1 cellular context compared by ENCODE assay signal in the genomic region with DNA sequence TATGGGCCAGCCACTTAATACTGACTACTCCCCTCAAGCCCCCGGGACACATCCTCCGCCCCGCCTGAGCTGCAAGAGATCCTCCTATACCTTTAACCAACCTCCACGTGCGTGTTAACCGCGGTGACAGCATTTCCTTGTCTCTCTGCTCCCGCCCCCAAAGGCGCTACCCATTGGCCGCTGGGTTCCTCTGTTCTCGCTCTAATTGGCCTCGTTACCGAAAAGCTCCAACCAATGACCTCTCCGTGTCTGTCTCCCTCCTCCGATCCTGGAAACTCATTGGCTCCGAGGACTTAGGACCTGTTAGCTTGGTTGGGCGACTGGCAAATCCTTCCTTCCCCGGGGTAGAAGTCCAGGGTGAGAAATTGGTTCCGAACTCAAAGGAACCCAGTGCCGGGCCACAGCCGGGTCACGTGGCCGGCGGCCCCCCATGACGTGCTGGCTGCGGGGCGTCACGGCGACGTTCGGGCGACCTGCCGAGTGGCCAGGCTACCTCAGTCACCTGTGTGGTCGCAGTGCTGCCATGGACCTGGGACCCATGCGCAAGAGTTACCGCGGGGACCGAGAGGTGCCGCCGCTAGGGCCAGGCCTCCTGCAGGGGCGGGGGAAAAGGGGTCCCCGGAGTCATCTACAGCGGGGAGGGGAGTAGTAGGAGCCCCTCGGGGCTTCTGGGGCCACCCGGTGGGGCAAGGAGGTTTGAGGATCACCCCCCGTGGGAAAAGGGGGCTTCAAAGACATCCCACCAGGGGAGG.
TF ChIP-seq lines count a peak whose summit lies in the region.

A gene (plus strand): TSS at position 326 of the 752 bp plus-strand sequence. CDS start 105 bp downstream, at position 431.

TF ChIP-seq in K562, 482 proteins besides CTCF, POLR2A, EP300 and RAD21 (continued from another document and continues in another):
- TF ChIP-seq, protein P1, sequence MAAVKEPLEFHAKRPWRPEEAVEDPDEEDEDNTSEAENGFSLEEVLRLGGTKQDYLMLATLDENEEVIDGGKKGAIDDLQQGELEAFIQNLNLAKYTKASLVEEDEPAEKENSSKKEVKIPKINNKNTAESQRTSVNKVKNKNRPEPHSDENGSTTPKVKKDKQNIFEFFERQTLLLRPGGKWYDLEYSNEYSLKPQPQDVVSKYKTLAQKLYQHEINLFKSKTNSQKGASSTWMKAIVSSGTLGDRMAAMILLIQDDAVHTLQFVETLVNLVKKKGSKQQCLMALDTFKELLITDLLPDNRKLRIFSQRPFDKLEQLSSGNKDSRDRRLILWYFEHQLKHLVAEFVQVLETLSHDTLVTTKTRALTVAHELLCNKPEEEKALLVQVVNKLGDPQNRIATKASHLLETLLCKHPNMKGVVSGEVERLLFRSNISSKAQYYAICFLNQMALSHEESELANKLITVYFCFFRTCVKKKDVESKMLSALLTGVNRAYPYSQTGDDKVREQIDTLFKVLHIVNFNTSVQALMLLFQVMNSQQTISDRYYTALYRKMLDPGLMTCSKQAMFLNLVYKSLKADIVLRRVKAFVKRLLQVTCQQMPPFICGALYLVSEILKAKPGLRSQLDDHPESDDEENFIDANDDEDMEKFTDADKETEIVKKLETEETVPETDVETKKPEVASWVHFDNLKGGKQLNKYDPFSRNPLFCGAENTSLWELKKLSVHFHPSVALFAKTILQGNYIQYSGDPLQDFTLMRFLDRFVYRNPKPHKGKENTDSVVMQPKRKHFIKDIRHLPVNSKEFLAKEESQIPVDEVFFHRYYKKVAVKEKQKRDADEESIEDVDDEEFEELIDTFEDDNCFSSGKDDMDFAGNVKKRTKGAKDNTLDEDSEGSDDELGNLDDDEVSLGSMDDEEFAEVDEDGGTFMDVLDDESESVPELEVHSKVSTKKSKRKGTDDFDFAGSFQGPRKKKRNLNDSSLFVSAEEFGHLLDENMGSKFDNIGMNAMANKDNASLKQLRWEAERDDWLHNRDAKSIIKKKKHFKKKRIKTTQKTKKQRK (IDR thresholded peaks at IDR 0.05; ENCODE audit: borderline replicate concordance, low read depth, low read length): peak; percentile 49; the same call in 1 of the 2 replicates
- TF ChIP-seq NELFE (IDR thresholded peaks at IDR 0.05; ENCODE audit: insufficient read depth, insufficient read length) (no peak), POLR2AphosphoS5 (IDR thresholded peaks at IDR 0.05; ENCODE audit: control insufficient read depth, insufficient read depth, low read depth, low read length) (peak; percentile 43; the same call in 1 of the 2 replicates), LARP7 (IDR thresholded peaks at IDR 0.05) (no peak), ZNF143 (CRISPR knock-in tag; IDR thresholded peaks at IDR 0.05) (no peak), NR3C1 (CRISPR knock-in tag; IDR thresholded peaks at IDR 0.05) (no peak), CTBP1 (IDR thresholded peaks at IDR 0.05; ENCODE audit: borderline replicate concordance) (peak; percentile 37; the same call in 1 of the 2 replicates), FOXJ2 (tag; IDR thresholded peaks at IDR 0.05) (no peak), RBM39 (optimal IDR thresholded peaks at IDR 0.05; ENCODE audit: low read depth, low read length) (no peak), ZNF174 (CRISPR knock-in tag; IDR thresholded peaks at IDR 0.05) (no peak), ZFP36 (IDR thresholded peaks at IDR 0.05; ENCODE audit: low read depth, low read length, partially characterized antibody) (no peak), POU5F1 (IDR thresholded peaks at IDR 0.05; ENCODE audit: borderline replicate concordance, low read depth, low read length, partially characterized antibody) (no peak), ZNF3 (CRISPR knock-in tag; IDR thresholded peaks at IDR 0.05) (no peak), HNRNPH1 (optimal IDR thresholded peaks at IDR 0.05; ENCODE audit: low read depth, low read length) (no peak), CEBPB (tag; IDR thresholded peaks at IDR 0.05) (no peak), RCOR1 (IDR thresholded peaks at IDR 0.05; ENCODE audit: borderline replicate concordance in 1 of 2, low read depth in 2 of 2, low read length in 2 of 2) (no peak), SMAD4 (CRISPR knock-in tag; conservative IDR thresholded peaks at IDR 0.05) (no peak), TCF7L2 (IDR thresholded peaks at IDR 0.05; ENCODE audit: low read depth, low read length) (no peak), ZNF57 (CRISPR knock-in tag; IDR thresholded peaks at IDR 0.05) (no peak), ZNF384 (IDR thresholded peaks at IDR 0.05; ENCODE audit: low read depth, low read length) (no peak), CBX3 (IDR thresholded peaks at IDR 0.05; ENCODE audit: borderline replicate concordance in 1 of 2, low read length in 2 of 2) (peak in 1 of 2 experiments; percentile 93; a peak in 2 of 3 replicates), ASH1L (IDR thresholded peaks at IDR 0.05; ENCODE audit: borderline replicate concordance, low read depth, partially characterized antibody) (peak; percentile 97), ZNF12 (CRISPR knock-in tag; IDR thresholded peaks at IDR 0.05) (no peak; the same call in 1 of the 2 replicates), YBX1 (IDR thresholded peaks at IDR 0.05) (no peak), SETDB1 (IDR thresholded peaks at IDR 0.05; ENCODE audit: low read length) (no peak), NONO (IDR thresholded peaks at IDR 0.05; ENCODE audit: low read depth in 2 of 2, low read length in 1 of 2) (no peak), HOXB6 (CRISPR knock-in tag; IDR thresholded peaks at IDR 0.05; ENCODE audit: borderline replicate concordance) (no peak), DMBX1 (CRISPR knock-in tag; IDR thresholded peaks at IDR 0.05; ENCODE audit: borderline replicate concordance) (peak; percentile 52; the same call in 1 of the 2 replicates), EP400 (IDR thresholded peaks at IDR 0.05) (peak; percentile 97), KDM5B (IDR thresholded peaks at IDR 0.05; ENCODE audit: insufficient replicate concordance, low read depth, low read length) (peak; percentile 79), NCOA2 (IDR thresholded peaks at IDR 0.05; ENCODE audit: partially characterized antibody in 2 of 2) (no peak), GATAD2A (IDR thresholded peaks at IDR 0.05) (no peak), ZFPM2 (CRISPR knock-in tag; IDR thresholded peaks at IDR 0.05) (no peak), HMG20B (CRISPR knock-in tag; IDR thresholded peaks at IDR 0.05) (no peak), PHTF2 (CRISPR knock-in tag; IDR thresholded peaks at IDR 0.05) (no peak), MTA2 (IDR thresholded peaks at IDR 0.05; ENCODE audit: low read depth) (no peak), NR2F6 (CRISPR knock-in tag; IDR thresholded peaks at IDR 0.05) (no peak)
- TF ChIP-seq, protein P2, sequence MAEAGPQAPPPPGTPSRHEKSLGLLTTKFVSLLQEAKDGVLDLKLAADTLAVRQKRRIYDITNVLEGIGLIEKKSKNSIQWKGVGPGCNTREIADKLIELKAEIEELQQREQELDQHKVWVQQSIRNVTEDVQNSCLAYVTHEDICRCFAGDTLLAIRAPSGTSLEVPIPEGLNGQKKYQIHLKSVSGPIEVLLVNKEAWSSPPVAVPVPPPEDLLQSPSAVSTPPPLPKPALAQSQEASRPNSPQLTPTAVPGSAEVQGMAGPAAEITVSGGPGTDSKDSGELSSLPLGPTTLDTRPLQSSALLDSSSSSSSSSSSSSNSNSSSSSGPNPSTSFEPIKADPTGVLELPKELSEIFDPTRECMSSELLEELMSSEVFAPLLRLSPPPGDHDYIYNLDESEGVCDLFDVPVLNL (CRISPR knock-in tag; IDR thresholded peaks at IDR 0.05; ENCODE audit: low read depth): no peak
- TF ChIP-seq, protein P3, sequence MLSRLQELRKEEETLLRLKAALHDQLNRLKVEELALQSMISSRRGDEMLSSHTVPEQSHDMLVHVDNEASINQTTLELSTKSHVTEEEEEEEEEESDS (CRISPR knock-in tag; IDR thresholded peaks at IDR 0.05): no peak
- TF ChIP-seq, protein P4, sequence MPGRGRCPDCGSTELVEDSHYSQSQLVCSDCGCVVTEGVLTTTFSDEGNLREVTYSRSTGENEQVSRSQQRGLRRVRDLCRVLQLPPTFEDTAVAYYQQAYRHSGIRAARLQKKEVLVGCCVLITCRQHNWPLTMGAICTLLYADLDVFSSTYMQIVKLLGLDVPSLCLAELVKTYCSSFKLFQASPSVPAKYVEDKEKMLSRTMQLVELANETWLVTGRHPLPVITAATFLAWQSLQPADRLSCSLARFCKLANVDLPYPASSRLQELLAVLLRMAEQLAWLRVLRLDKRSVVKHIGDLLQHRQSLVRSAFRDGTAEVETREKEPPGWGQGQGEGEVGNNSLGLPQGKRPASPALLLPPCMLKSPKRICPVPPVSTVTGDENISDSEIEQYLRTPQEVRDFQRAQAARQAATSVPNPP (IDR thresholded peaks at IDR 0.05; ENCODE audit: borderline replicate concordance, insufficient read depth, insufficient read length): no peak
- TF ChIP-seq, protein P5, sequence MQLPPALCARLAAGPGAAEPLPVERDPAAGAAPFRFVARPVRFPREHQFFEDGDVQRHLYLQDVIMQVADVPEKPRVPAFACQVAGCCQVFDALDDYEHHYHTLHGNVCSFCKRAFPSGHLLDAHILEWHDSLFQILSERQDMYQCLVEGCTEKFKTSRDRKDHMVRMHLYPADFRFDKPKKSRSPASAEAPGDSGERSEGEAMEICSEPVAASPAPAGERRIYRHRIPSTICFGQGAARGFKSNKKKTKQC (CRISPR knock-in tag; IDR thresholded peaks at IDR 0.05): peak; percentile 36; the same call in 1 of the 2 replicates
- TF ChIP-seq, protein P6, sequence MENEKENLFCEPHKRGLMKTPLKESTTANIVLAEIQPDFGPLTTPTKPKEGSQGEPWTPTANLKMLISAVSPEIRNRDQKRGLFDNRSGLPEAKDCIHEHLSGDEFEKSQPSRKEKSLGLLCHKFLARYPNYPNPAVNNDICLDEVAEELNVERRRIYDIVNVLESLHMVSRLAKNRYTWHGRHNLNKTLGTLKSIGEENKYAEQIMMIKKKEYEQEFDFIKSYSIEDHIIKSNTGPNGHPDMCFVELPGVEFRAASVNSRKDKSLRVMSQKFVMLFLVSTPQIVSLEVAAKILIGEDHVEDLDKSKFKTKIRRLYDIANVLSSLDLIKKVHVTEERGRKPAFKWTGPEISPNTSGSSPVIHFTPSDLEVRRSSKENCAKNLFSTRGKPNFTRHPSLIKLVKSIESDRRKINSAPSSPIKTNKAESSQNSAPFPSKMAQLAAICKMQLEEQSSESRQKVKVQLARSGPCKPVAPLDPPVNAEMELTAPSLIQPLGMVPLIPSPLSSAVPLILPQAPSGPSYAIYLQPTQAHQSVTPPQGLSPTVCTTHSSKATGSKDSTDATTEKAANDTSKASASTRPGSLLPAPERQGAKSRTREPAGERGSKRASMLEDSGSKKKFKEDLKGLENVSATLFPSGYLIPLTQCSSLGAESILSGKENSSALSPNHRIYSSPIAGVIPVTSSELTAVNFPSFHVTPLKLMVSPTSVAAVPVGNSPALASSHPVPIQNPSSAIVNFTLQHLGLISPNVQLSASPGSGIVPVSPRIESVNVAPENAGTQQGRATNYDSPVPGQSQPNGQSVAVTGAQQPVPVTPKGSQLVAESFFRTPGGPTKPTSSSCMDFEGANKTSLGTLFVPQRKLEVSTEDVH (IDR thresholded peaks at IDR 0.05; ENCODE audit: low read depth, partially characterized antibody): no peak
- TF ChIP-seq, protein P7, sequence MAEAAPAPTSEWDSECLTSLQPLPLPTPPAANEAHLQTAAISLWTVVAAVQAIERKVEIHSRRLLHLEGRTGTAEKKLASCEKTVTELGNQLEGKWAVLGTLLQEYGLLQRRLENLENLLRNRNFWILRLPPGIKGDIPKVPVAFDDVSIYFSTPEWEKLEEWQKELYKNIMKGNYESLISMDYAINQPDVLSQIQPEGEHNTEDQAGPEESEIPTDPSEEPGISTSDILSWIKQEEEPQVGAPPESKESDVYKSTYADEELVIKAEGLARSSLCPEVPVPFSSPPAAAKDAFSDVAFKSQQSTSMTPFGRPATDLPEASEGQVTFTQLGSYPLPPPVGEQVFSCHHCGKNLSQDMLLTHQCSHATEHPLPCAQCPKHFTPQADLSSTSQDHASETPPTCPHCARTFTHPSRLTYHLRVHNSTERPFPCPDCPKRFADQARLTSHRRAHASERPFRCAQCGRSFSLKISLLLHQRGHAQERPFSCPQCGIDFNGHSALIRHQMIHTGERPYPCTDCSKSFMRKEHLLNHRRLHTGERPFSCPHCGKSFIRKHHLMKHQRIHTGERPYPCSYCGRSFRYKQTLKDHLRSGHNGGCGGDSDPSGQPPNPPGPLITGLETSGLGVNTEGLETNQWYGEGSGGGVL (CRISPR knock-in tag; IDR thresholded peaks at IDR 0.05): no peak
- TF ChIP-seq, protein P8, sequence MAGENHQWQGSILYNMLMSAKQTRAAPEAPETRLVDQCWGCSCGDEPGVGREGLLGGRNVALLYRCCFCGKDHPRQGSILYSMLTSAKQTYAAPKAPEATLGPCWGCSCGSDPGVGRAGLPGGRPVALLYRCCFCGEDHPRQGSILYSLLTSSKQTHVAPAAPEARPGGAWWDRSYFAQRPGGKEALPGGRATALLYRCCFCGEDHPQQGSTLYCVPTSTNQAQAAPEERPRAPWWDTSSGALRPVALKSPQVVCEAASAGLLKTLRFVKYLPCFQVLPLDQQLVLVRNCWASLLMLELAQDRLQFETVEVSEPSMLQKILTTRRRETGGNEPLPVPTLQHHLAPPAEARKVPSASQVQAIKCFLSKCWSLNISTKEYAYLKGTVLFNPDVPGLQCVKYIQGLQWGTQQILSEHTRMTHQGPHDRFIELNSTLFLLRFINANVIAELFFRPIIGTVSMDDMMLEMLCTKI (IDR thresholded peaks at IDR 0.05; ENCODE audit: partially characterized antibody): no peak
- TF ChIP-seq, protein P9, sequence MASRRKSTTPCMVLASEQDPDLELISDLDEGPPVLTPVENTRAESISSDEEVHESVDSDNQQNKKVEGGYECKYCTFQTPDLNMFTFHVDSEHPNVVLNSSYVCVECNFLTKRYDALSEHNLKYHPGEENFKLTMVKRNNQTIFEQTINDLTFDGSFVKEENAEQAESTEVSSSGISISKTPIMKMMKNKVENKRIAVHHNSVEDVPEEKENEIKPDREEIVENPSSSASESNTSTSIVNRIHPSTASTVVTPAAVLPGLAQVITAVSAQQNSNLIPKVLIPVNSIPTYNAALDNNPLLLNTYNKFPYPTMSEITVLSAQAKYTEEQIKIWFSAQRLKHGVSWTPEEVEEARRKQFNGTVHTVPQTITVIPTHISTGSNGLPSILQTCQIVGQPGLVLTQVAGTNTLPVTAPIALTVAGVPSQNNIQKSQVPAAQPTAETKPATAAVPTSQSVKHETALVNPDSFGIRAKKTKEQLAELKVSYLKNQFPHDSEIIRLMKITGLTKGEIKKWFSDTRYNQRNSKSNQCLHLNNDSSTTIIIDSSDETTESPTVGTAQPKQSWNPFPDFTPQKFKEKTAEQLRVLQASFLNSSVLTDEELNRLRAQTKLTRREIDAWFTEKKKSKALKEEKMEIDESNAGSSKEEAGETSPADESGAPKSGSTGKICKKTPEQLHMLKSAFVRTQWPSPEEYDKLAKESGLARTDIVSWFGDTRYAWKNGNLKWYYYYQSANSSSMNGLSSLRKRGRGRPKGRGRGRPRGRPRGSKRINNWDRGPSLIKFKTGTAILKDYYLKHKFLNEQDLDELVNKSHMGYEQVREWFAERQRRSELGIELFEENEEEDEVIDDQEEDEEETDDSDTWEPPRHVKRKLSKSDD (conservative IDR thresholded peaks at IDR 0.05; ENCODE audit: low read length): no peak
- TF ChIP-seq, protein P10, sequence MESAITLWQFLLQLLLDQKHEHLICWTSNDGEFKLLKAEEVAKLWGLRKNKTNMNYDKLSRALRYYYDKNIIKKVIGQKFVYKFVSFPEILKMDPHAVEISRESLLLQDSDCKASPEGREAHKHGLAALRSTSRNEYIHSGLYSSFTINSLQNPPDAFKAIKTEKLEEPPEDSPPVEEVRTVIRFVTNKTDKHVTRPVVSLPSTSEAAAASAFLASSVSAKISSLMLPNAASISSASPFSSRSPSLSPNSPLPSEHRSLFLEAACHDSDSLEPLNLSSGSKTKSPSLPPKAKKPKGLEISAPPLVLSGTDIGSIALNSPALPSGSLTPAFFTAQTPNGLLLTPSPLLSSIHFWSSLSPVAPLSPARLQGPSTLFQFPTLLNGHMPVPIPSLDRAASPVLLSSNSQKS (CRISPR knock-in tag; IDR thresholded peaks at IDR 0.05): no peak
